8 cellular contexts compared by ENCODE assay signal in the genomic region with DNA sequence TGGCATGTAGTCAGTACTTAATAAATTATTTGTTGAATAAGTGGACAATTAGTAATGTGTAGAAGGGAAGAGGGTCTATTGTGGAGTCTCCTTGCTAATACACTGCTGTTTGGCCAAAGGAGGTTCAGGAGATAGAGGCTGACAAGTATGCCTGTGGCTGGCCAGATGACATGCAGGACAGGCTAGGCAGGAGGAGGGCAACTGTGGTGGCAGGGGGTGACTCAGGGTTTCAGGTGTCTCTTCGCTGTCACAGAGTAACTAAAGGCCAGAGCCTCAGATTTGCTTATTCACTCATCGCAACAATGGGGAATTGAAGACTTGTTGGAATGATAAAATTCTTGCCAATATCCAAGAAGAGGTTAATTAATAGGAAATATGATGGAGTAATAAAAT. TPM values are rescaled to one million over a fixed set of nuclear protein-coding genes. Genes with fewer than 3 reads are reported as not detected.
DNase-seq lines count a peak whose midpoint lies in the region; ATAC-seq, FAIRE-seq and TF ChIP-seq lines count a peak whose summit lies in the region.
"Had no signal": no experiment of that assay in that cellular context is flagged by ENCODE, and none has a peak within 500 bp of the region (broad histone marks: within the 10 kb centered on the region; RNA-seq: fewer than 3 reads in every experiment).

No MANE protein-coding gene starts in this region.

- no peak overlapping the region for H2BK12ac ChIP-seq in H1 (ENCODE audit: low read depth, low read length)

- no peak overlapping the region for H3K9ac ChIP-seq in H1 (replicated peaks in 1 of 4; ENCODE audit: extremely low read depth in 1 of 4, low read depth in 3 of 4, low read length in 3 of 4)

- H3K4me2 ChIP-seq in H1 (ENCODE audit: insufficient read depth in 1 of 2, low read depth in 2 of 2, low read length in 2 of 2) = no peak overlapping the region

- intact Hi-C loops in gastrocnemius medialis (cut with DNase I; ENCODE audit: low total_unique reads) = no loop called here
- intact Hi-C loops in esophagus squamous epithelium (cut with DNase I) = no loop called here
- intact Hi-C loops in left colon (cut with DNase I, micrococcal nuclease) = no loop called here

- peaks cover 14 to 89% of the 10 kb centered on the region in 2 experiments for H3K79me2 ChIP-seq in H1 (ENCODE audit: control insufficient read depth in 1 of 2, insufficient read depth in 2 of 2, low read length in 2 of 2)

- H3K79me1 ChIP-seq in H1 (ENCODE audit: low read depth, low read length) = peaks cover 2% of the 10 kb centered on the region; the same call in 1 of the 2 replicates

- POLR2A ChIA-PET in H1 (lab: Charles Lee; ENCODE audit: partially characterized antibody) = interaction anchor here (1.2 to 1.4 kb wide), 2 partner anchors 16 to 21 kb away, joined by 4 read pairs; no protein-coding TSS in a partner anchor

- H2BK20ac ChIP-seq in H1 (ENCODE audit: low read length) = no peak overlapping the region

- no peak for TF ChIP-seq EP300 in H1 (IDR thresholded peaks at IDR 0.05; ENCODE audit: borderline replicate concordance in 1 of 2, low read depth in 2 of 2, low read length in 2 of 2)

- no peak overlapping the region for H3K18ac ChIP-seq in H1 (ENCODE audit: extremely low read depth, low read length)

- CTCF ChIA-PET in H1 (lab: Charles Lee; ENCODE audit: partially characterized antibody) = no interaction called here

- H2BK5ac ChIP-seq in H1 (ENCODE audit: low read depth, low read length) = peak overlapping the region; percentile 55; the same call in 1 of the 2 replicates

- no peak overlapping the region for H2AK5ac ChIP-seq in H1 (ENCODE audit: low read depth, low read length)

- H3K23ac ChIP-seq in H1 (ENCODE audit: insufficient read length) = no peak overlapping the region

- no peak for TF ChIP-seq CTCF in GM12865 (IDR thresholded peaks at IDR 0.05; ENCODE audit: insufficient read depth, low read depth, low read length, missing control alignments)
- TF ChIP-seq CTCF in H1 (IDR thresholded peaks at IDR 0.05; ENCODE audit: control extremely low read depth in 1 of 3, insufficient read depth in 1 of 3, low read depth in 1 of 3, low read length in 3 of 3) = no peak
- no peak for TF ChIP-seq CTCF in gastrocnemius medialis (IDR thresholded peaks at IDR 0.05 in 4 of 5, conservative IDR thresholded peaks at IDR 0.05 in 1 of 5)
- TF ChIP-seq CTCF in esophagus squamous epithelium (IDR thresholded peaks at IDR 0.05) = no peak

- H4K91ac ChIP-seq in H1 (replicated peaks; ENCODE audit: insufficient read length, low read length) = no peak overlapping the region

- H3K23me2 ChIP-seq in H1 (ENCODE audit: low read depth, low read length) = no peaks in the 10 kb centered on the region

- no peak for TF ChIP-seq POLR2A in H1 (IDR thresholded peaks at IDR 0.05; ENCODE audit: control extremely low read depth in 1 of 2, low read depth in 2 of 2, low read length in 2 of 2)
- no peak for TF ChIP-seq POLR2A in gastrocnemius medialis (IDR thresholded peaks at IDR 0.05)
- no peak for TF ChIP-seq POLR2A in esophagus squamous epithelium (IDR thresholded peaks at IDR 0.05)

- H3K4me1 ChIP-seq in H1 (replicated peaks in 1 of 4; ENCODE audit: control insufficient read depth in 3 of 4, insufficient read depth in 4 of 4, low read length in 3 of 4) (peaks cover 0 to 6% (median 2%) of the 10 kb centered on the region in 4 experiments; a peak in 2 of 7 replicates), gastrocnemius medialis (peaks cover 88% of the 10 kb centered on the region in 2 donors), esophagus squamous epithelium (peaks cover 7 to 60% (median 32%) of the 10 kb centered on the region in 3 donors)

- no peak overlapping the region for H2BK15ac ChIP-seq in H1 (ENCODE audit: low read length)

- H4K8ac ChIP-seq in H1 (ENCODE audit: extremely low read depth, insufficient read depth, low read length) = no peak overlapping the region

- no peaks in the 10 kb centered on the region for H3K9me3 ChIP-seq in H1 (ENCODE audit: insufficient read depth in 2 of 2, low read depth in 1 of 2, low read length in 1 of 2)
- H3K9me3 ChIP-seq in gastrocnemius medialis = no peaks in the 10 kb centered on the region
- no peaks in the 10 kb centered on the region for H3K9me3 ChIP-seq in esophagus squamous epithelium

- H2BK120ac ChIP-seq in H1 (replicated peaks; ENCODE audit: low read depth, low read length) = no peak overlapping the region

- H4K5ac ChIP-seq in H1 (ENCODE audit: insufficient read length, low read depth, low read length) = no peak overlapping the region

- H3K4me3 ChIP-seq in GM12865 (ENCODE audit: low read depth, low read length) = no peak overlapping the region
- H3K4me3 ChIP-seq in H1 (ENCODE audit: extremely low read depth in 1 of 4, insufficient read depth in 2 of 4, low read depth in 3 of 4, low read length in 4 of 4) = no peak overlapping the region
- peak overlapping the region in 1 of 4 donors; percentile 23 for H3K4me3 ChIP-seq in gastrocnemius medialis
- H3K4me3 ChIP-seq in esophagus squamous epithelium = no peak overlapping the region

- DNase-seq in GM12865 (ENCODE audit: low read depth) (peak; percentile 16), NCI-H510A (lab: John Stamatoyannopoulos, UW) (peak; percentile 27), H1 (ENCODE audit: low read depth in 1 of 2, low spot score in 2 of 2) (no peak), gastrocnemius medialis (peak; percentile 91 to 94), HPDE6-E6E7 (ENCODE audit: extremely low spot score) (no peak), esophagus squamous epithelium (lab: John Stamatoyannopoulos, UW) (no peak), left colon (no peak)
- DNase-seq: amygdala had no signal

- no peak for TF ChIP-seq RAD21 in H1 (IDR thresholded peaks at IDR 0.05 in 1 of 2, conservative IDR thresholded peaks at IDR 0.05 in 1 of 2; ENCODE audit: low read depth in 2 of 2, low read length in 2 of 2)

- WGBS in H1 (ENCODE audit: extremely low coverage in 1 of 2, insufficient coverage in 1 of 2, insufficient read length in 1 of 2, insufficient replicate concordance in 2 of 2, low coverage in 1 of 2, low lambda C conversion rate in 2 of 2, missing lambda C conversion rate in 1 of 2), 2 experiments = 96% methylated on average over 2 of the region's 2 CpGs; no CpG with 5 or more reads in 1 of the 2 experiments
- 74 to 77% methylated on average over 2 of the region's 2 CpGs for WGBS in esophagus squamous epithelium, 2 donors

- in situ Hi-C loops in gastrocnemius medialis (cut with MboI; ENCODE audit: low sequenced_read_pairs in 4 of 4) = no loop called here

- no peak overlapping the region for H3K4ac ChIP-seq in H1 (replicated peaks; ENCODE audit: insufficient read length, low read depth, low read length)

- H4K20me1 ChIP-seq in H1 (replicated peaks in 1 of 2; ENCODE audit: control insufficient read depth in 1 of 2, insufficient read depth in 2 of 2, low read length in 2 of 2) = peaks cover 16 to 23% of the 10 kb centered on the region in 2 experiments

- no peaks in the 10 kb centered on the region for H3K27me3 ChIP-seq in H1 (replicated peaks in 1 of 4; ENCODE audit: control insufficient read depth in 3 of 4, extremely low read depth in 1 of 4, insufficient read depth in 3 of 4, low read length in 3 of 4)
- no peaks in the 10 kb centered on the region for H3K27me3 ChIP-seq in gastrocnemius medialis
- H3K27me3 ChIP-seq in esophagus squamous epithelium = no peaks in the 10 kb centered on the region

- H3K27ac ChIP-seq in H1 (ENCODE audit: low read depth, low read length) = no peak overlapping the region
- peak overlapping the region; percentile 89 to 99 (median 93) for H3K27ac ChIP-seq in gastrocnemius medialis
- peak overlapping the region in 2 of 4 donors; percentile 36 to 45 for H3K27ac ChIP-seq in esophagus squamous epithelium

- H2AFZ ChIP-seq in H1 (ENCODE audit: low read length) = no peak overlapping the region

- no peak overlapping the region for H3K56ac ChIP-seq in H1 (replicated peaks; ENCODE audit: insufficient read length, low read depth, low read length)

- no peak overlapping the region for H3K14ac ChIP-seq in H1 (ENCODE audit: insufficient read length)

- FAIRE-seq in H1 (lab: Jason Lieb, UNC) = no peak

- H3K36me3 ChIP-seq in H1 (ENCODE audit: control insufficient read depth in 2 of 4, insufficient read depth in 4 of 4, low read length in 3 of 4) (peaks cover 0 to 28% (median 6%) of the 10 kb centered on the region in 4 experiments; a peak in 2 of 8 replicates), gastrocnemius medialis (peaks cover 0 to 18% of the 10 kb centered on the region in 2 donors), esophagus squamous epithelium (peaks cover 0 to 59% (median 0%) of the 10 kb centered on the region in 3 donors)

- peak; percentile 86 to 89 for ATAC-seq in gastrocnemius medialis
- ATAC-seq in left colon = no peak

TF ChIP-seq in H1, 55 proteins besides CTCF, POLR2A, EP300 and RAD21 (continues in another document):
- TF ChIP-seq TEAD4 (IDR thresholded peaks at IDR 0.05; ENCODE audit: low read depth, low read length) = no peak
- no peak for TF ChIP-seq KDM5A (IDR thresholded peaks at IDR 0.05; ENCODE audit: low read length)
- no peak for TF ChIP-seq NANOG (IDR thresholded peaks at IDR 0.05; ENCODE audit: insufficient read depth, low read depth, low read length, poor library complexity, severe bottlenecking)

RNA-seq across cellular contexts. Expression of a gene that starts 33.1 kb away (rescaled TPM):
- 183 TPM in 2 replicates for total RNA-seq in H1 (2021; fragmentation: NEBNext Ultra II Directional; extraction: Animal tissue kit (Norgen Biotek cat#: 25700))
- 36.0 and 40.2 TPM in 2 replicates for polyA plus RNA-seq in H1 (2011; rRNA removed)
- polyA plus RNA-seq in H1 (2011; cell fraction: cytosol; rRNA removed) = 57.4 TPM
- 56.5 TPM for polyA plus RNA-seq in H1 (2011; cell fraction: nucleus; rRNA removed)
- 91.4 to 137 TPM (median 101 TPM) in 4 replicates for polyA plus RNA-seq in H1 (2012, experiment 1 of 2)
- 18.0 TPM for polyA plus RNA-seq in H1 (2012, experiment 2 of 2)
- 107 TPM for polyA plus RNA-seq in H1 (2013, experiment 1 of 2)
- 101 TPM for polyA plus RNA-seq in H1 (2013, experiment 2 of 2)
- 133 and 218 TPM in 2 replicates for polyA minus RNA-seq in H1 (2011; rRNA and poly(A)+ RNA removed)
- 76.3 TPM for polyA minus RNA-seq in H1 (2011; cell fraction: cytosol; rRNA and poly(A)+ RNA removed)
- 86.2 TPM for polyA minus RNA-seq in H1 (2011; cell fraction: nucleus; rRNA and poly(A)+ RNA removed)
- 100 to 1,000 TPM in 3 of 4 donors, 10 to 100 TPM in 1; 88.2 to 174 (median 146) TPM for total RNA-seq in gastrocnemius medialis
- total RNA-seq in esophagus squamous epithelium = 10 to 100 TPM; 56.5 to 83.5 (median 73.6) TPM
- total RNA-seq in left colon = 10 to 100 TPM; 78.7 to 79.7 TPM

RNA-seq across cellular contexts. Expression of a gene that starts 48.8 kb away (rescaled TPM):
- total RNA-seq in H1 (2021; fragmentation: NEBNext Ultra II Directional; extraction: Animal tissue kit (Norgen Biotek cat#: 25700)) = 8.6 and 9.8 TPM in 2 replicates
- polyA plus RNA-seq in H1 (2011; rRNA removed) = 3.4 and 5.1 TPM in 2 replicates
- polyA plus RNA-seq in H1 (2011; cell fraction: cytosol; rRNA removed) = 5.9 TPM
- polyA plus RNA-seq in H1 (2011; cell fraction: nucleus; rRNA removed) = 37.3 TPM
- polyA plus RNA-seq in H1 (2012, experiment 1 of 2) = 9.1 to 11.5 TPM (median 10.7 TPM) in 4 replicates
- polyA plus RNA-seq in H1 (2012, experiment 2 of 2) = 6.0 TPM
- 7.1 TPM for polyA plus RNA-seq in H1 (2013, experiment 1 of 2)
- 5.3 TPM for polyA plus RNA-seq in H1 (2013, experiment 2 of 2)
- 4.2 TPM in 2 replicates for polyA minus RNA-seq in H1 (2011; rRNA and poly(A)+ RNA removed)
- polyA minus RNA-seq in H1 (2011; cell fraction: cytosol; rRNA and poly(A)+ RNA removed) = 4.1 TPM
- polyA minus RNA-seq in H1 (2011; cell fraction: nucleus; rRNA and poly(A)+ RNA removed) = 13.3 TPM
- 1 to 10 TPM in 1 of 4 donors, under 1 TPM in 3; 0.10 to 1.4 (median 0.46) TPM for total RNA-seq in gastrocnemius medialis
- 1 to 10 TPM; 2.8 to 9.7 (median 3.7) TPM for total RNA-seq in esophagus squamous epithelium
- total RNA-seq in left colon = 10 to 100 TPM; 14.6 to 30.6 TPM

Comparison
In these comparisons a context has a peak if more than half of its experiments do, and no peak if none do; other contexts are left out.
1. DNase-seq: peak in GM12865 (single experiment), NCI-H510A (single experiment) and gastrocnemius medialis (2 of 2); none in H1 (0 of 2), HPDE6-E6E7 (single experiment), esophagus squamous epithelium (single experiment) and left colon (0 of 2).